ENCODE assay signal across 9 cellular contexts in the genomic region with DNA sequence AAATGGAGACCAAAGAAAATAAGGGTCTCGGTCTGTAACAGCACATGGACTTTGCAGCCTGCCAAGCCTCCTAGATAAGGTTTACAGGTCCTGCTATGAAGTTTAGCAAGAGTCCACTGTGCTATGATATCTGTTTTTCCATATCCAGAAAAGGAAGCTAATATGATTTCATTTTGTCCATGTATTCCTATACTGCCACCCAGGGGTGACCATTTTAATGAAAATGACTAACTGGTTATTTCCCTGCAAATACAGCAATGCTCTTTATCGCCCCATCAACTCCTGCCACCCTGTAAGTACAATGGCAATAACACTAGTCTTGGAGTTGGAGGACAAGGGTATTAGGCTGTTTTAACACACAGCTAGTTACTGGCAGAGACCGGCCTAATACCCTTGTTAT.
DNase-seq lines count a peak whose midpoint lies in the region; ATAC-seq and TF ChIP-seq lines count a peak whose summit lies in the region.
"Had no signal": no experiment of that assay in that cellular context is flagged by ENCODE, and none has a peak within 500 bp of the region (broad histone marks: within the 10 kb centered on the region; RNA-seq: fewer than 3 reads in every experiment).

No MANE protein-coding gene starts in this region.

- H3K4me3 Mint-ChIP-seq in stimulated activated naive B cell treated with anti-CD40 and anti-IgM and Interleukin-4, amounts not matched to agents 10 μg/mL and 1 μg/mL and 100 μg/mL, for 72 hours = no peak overlapping the region

- no peak overlapping the region for H2BK120ac ChIP-seq in mesendoderm (ENCODE audit: low read depth, low read length)

- no peak overlapping the region for H2AK5ac ChIP-seq in mesendoderm (ENCODE audit: low read length)

- no peak overlapping the region for H3K9ac ChIP-seq in mesendoderm (ENCODE audit: low read length)

- no peak overlapping the region for H3K27ac ChIP-seq in foreskin keratinocyte
- H3K27ac ChIP-seq in mesendoderm (ENCODE audit: low read depth, low read length) = no peak overlapping the region

- DNase-seq in BE2C = peak; percentile 20
- DNase-seq in HPDE6-E6E7 (ENCODE audit: extremely low spot score) = peak; percentile 25
- peak; percentile 61 for DNase-seq in RKO (ENCODE audit: low spot score)
- peak; percentile 6 to 23 for DNase-seq in foreskin keratinocyte
- no peak for DNase-seq in T-helper 1 cell
- no peak for DNase-seq in stimulated activated naive B cell treated with anti-CD40 and anti-IgM and Interleukin-4, amounts not matched to agents 10 μg/mL and 1 μg/mL and 100 μg/mL, for 72 hours
- DNase-seq in mesendoderm = no peak
- no peak for DNase-seq in stimulated activated CD8-positive, alpha-beta memory T cell treated with anti-CD3 and anti-CD28 coated beads, Interleukin-4, amount 100 ng/mL, for 48 hours
- DNase-seq: NCI-H1436 had no signal

- no peak overlapping the region for H2BK15ac ChIP-seq in mesendoderm (replicated peaks; ENCODE audit: low read depth)

- no peak overlapping the region for H2BK5ac ChIP-seq in mesendoderm (ENCODE audit: low read length)

- TF ChIP-seq CTCF in BE2C (IDR thresholded peaks at IDR 0.05; ENCODE audit: low read depth, low read length) (peak; percentile 46), foreskin keratinocyte (conservative IDR thresholded peaks at IDR 0.05) (peak; percentile 68)

- H3K4me3 ChIP-seq in BE2C (ENCODE audit: low read depth, low read length) (no peak overlapping the region), mesendoderm (ENCODE audit: low read length) (no peak overlapping the region)

- H3K18ac ChIP-seq in mesendoderm (ENCODE audit: low read length) = no peak overlapping the region

- no peak overlapping the region for H4K8ac ChIP-seq in mesendoderm (ENCODE audit: low read depth, low read length)

- H3K27ac Mint-ChIP-seq in stimulated activated naive B cell treated with anti-CD40 and anti-IgM and Interleukin-4, amounts not matched to agents 10 μg/mL and 1 μg/mL and 100 μg/mL, for 72 hours = no peak overlapping the region

- no peak overlapping the region for H3K4me2 ChIP-seq in mesendoderm (ENCODE audit: low read length)

- H3K79me1 ChIP-seq in mesendoderm (ENCODE audit: low read length) = no peaks in the 10 kb centered on the region

- no peaks in the 10 kb centered on the region for H3K27me3 ChIP-seq in BE2C
- peaks cover 21% of the 10 kb centered on the region for H3K27me3 ChIP-seq in foreskin keratinocyte
- no peaks in the 10 kb centered on the region for H3K27me3 ChIP-seq in mesendoderm (ENCODE audit: insufficient read depth, low read length, poor library complexity)

- no peak overlapping the region for H4K5ac ChIP-seq in mesendoderm (ENCODE audit: low read length)

- H3K4ac ChIP-seq in mesendoderm (ENCODE audit: low read depth, low read length) = no peak overlapping the region

- H3K9me3 ChIP-seq in BE2C = no peaks in the 10 kb centered on the region

- H3K79me2 ChIP-seq in mesendoderm (ENCODE audit: control insufficient read depth, insufficient read depth, low read length) = no peaks in the 10 kb centered on the region

- peaks cover 0 to 8% of the 10 kb centered on the region in 2 donors for H3K27me3 Mint-ChIP-seq in stimulated activated naive B cell treated with anti-CD40 and anti-IgM and Interleukin-4, amounts not matched to agents 10 μg/mL and 1 μg/mL and 100 μg/mL, for 72 hours

- H3K4me1 Mint-ChIP-seq in stimulated activated naive B cell treated with anti-CD40 and anti-IgM and Interleukin-4, amounts not matched to agents 10 μg/mL and 1 μg/mL and 100 μg/mL, for 72 hours = peaks cover 0 to under 1% of the 10 kb centered on the region in 2 donors

- peaks cover 3% of the 10 kb centered on the region; the same call in 1 of the 2 replicates for H3K4me1 ChIP-seq in BE2C
- H3K4me1 ChIP-seq in foreskin keratinocyte = no peaks in the 10 kb centered on the region
- no peaks in the 10 kb centered on the region for H3K4me1 ChIP-seq in mesendoderm (ENCODE audit: control insufficient read depth, low read depth, low read length)

- no peak overlapping the region for H3K56ac ChIP-seq in mesendoderm (ENCODE audit: low read length)

- no CpG with 5 or more reads among the region's 3 CpGs for WGBS in mesendoderm (ENCODE audit: extremely low coverage, insufficient coverage, low lambda C conversion rate)

- no peak overlapping the region for H3K23ac ChIP-seq in mesendoderm (ENCODE audit: low read length)

- H3K36me3 ChIP-seq in BE2C (no peaks in the 10 kb centered on the region), mesendoderm (ENCODE audit: control insufficient read depth, insufficient read depth, low read length) (no peaks in the 10 kb centered on the region)

- ATAC-seq in foreskin keratinocyte = peak; percentile 68
- ATAC-seq in stimulated activated naive B cell treated with anti-CD40 and anti-IgM and Interleukin-4, amounts not matched to agents 10 μg/mL and 1 μg/mL and 100 μg/mL, for 72 hours (replicated peaks) = no peak

- no peaks in the 10 kb centered on the region for H3K36me3 Mint-ChIP-seq in stimulated activated naive B cell treated with anti-CD40 and anti-IgM and Interleukin-4, amounts not matched to agents 10 μg/mL and 1 μg/mL and 100 μg/mL, for 72 hours

- no peaks in the 10 kb centered on the region for H3K9me3 Mint-ChIP-seq in stimulated activated naive B cell treated with anti-CD40 and anti-IgM and Interleukin-4, amounts not matched to agents 10 μg/mL and 1 μg/mL and 100 μg/mL, for 72 hours

Comparison
In these comparisons a context has a peak if more than half of its experiments do, and no peak if none do; other contexts are left out.
1. DNase-seq: peak in BE2C (single experiment), HPDE6-E6E7 (single experiment), RKO (single experiment) and foreskin keratinocyte (2 of 2); none in T-helper 1 cell (0 of 5), stimulated activated naive B cell treated with anti-CD40 and anti-IgM and Interleukin-4, amounts not matched to agents 10 μg/mL and 1 μg/mL and 100 μg/mL, for 72 hours (single experiment), mesendoderm (single experiment) and stimulated activated CD8-positive, alpha-beta memory T cell treated with anti-CD3 and anti-CD28 coated beads, Interleukin-4, amount 100 ng/mL, for 48 hours (single experiment).